Comparison of ENCODE assay signal across 17 cellular contexts in the genomic region with DNA sequence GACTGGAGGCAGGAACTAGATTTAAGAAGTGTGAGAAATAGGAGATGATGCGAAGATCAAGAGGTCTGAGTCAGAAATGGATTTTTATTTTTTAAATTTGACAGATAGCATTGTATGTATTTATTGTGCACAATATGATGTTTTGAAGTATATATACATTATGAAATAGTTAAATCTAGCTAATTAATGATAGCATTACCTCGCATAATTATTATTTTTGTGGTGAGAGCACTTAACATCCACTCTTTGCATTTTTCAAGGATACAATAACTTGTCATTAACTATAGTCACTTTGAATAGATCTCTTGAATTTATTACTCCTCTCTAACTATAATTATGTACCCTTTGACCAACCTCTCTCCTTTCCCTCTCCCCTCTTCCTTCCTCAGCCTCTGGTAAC. TPM values are rescaled to one million over a fixed set of nuclear protein-coding genes. Genes with fewer than 3 reads are reported as not detected.
DNase-seq lines count a peak whose midpoint lies in the region; ATAC-seq, FAIRE-seq and TF ChIP-seq lines count a peak whose summit lies in the region.
"Had no signal": no experiment of that assay in that cellular context is flagged by ENCODE, and none has a peak within 500 bp of the region (broad histone marks: within the 10 kb centered on the region; RNA-seq: fewer than 3 reads in every experiment).

No MANE protein-coding gene starts in this region.

- 67% methylated on average over 2 of the region's 2 CpGs for WGBS in A549 (ENCODE audit: missing lambda C conversion rate)
- 93% methylated on average over 2 of the region's 2 CpGs for WGBS in testis, 2 donors

- H3K27ac ChIP-seq in A549, result no peak overlapping the region; a peak in 1 of 6 replicates
- 0 out of 2 replicates have a peak overlapping the region, but pooled peaks have one; percentile 45 for H3K27ac ChIP-seq in WERI-Rb-1
- H3K27ac ChIP-seq in testis, result no peak overlapping the region
- H3K27ac ChIP-seq: C4-2B had no signal

- TF ChIP-seq CTCF in A549 (IDR thresholded peaks at IDR 0.05) (no peak), WERI-Rb-1 (IDR thresholded peaks at IDR 0.05; ENCODE audit: low read depth, low read length) (no peak), testis (IDR thresholded peaks at IDR 0.05) (no peak)

- CTCF ChIA-PET in A549 (lab: Yijun Ruan, JAX), result interaction anchor here (0.9 to 6.6 kb wide), 4 partner anchors 8 to 145 kb away, joined by 3 to 57 read pairs (median 5); no protein-coding TSS in a partner anchor

- no peak for TF ChIP-seq EP300 in A549 (IDR thresholded peaks at IDR 0.05)

- no peak for TF ChIP-seq RAD21 in A549 (conservative IDR thresholded peaks at IDR 0.05 in 1 of 2, IDR thresholded peaks at IDR 0.05 in 1 of 2)

- ATAC-seq in A549 (no peak), HG02798 (IDR thresholded peaks at IDR 0.05; ENCODE audit: poor library complexity, unreplicated experiment) (no peak), left ventricle myocardium superior (no peak)
- ATAC-seq: GM12878 had no signal

- no peak for FAIRE-seq in A549 (lab: Jason Lieb, UNC)
- FAIRE-seq: A204.1, GM12878, GM18507 had no signal

- DNase-seq in A549 (ENCODE audit: low read depth in 1 of 2, low spot score in 1 of 2), result no peak
- peak in 2 of 3 experiments; percentile 57 to 93 for DNase-seq in NCI-H1417 (lab: John Stamatoyannopoulos, UW)
- no peak for DNase-seq in WERI-Rb-1
- no peak for DNase-seq in testis
- no peak for DNase-seq in left ventricle myocardium superior
- DNase-seq: BE2C; CD4-positive, alpha-beta memory T cell; DMS79; HCEC 1CT had no signal

- POLR2A ChIA-PET in A549 (lab: Yijun Ruan, JAX), result no interaction called here

- no peaks in the 10 kb centered on the region for H3K9me3 ChIP-seq in A549
- no peaks in the 10 kb centered on the region for H3K9me3 ChIP-seq in WERI-Rb-1 (ENCODE audit: severe bottlenecking)
- H3K9me3 ChIP-seq in neuron (ENCODE audit: low read length), result peaks cover 5% of the 10 kb centered on the region
- H3K9me3 ChIP-seq in testis, result no peaks in the 10 kb centered on the region
- H3K9me3 ChIP-seq: BE2C had no signal

- no peak overlapping the region for H2AFZ ChIP-seq in neuron (ENCODE audit: low read depth, low read length)

- TF ChIP-seq POLR2A in A549 (IDR thresholded peaks at IDR 0.05; ENCODE audit: low read length) (no peak), testis (IDR thresholded peaks at IDR 0.05) (no peak)

- intact Hi-C loops in testis (cut with DNase I; ENCODE audit: low total_unique reads), result no loop called here
- intact Hi-C loops in left ventricle myocardium superior (cut with micrococcal nuclease), result no loop called here

- H3K4me1 ChIP-seq in A549, result peaks cover 31% of the 10 kb centered on the region
- H3K4me1 ChIP-seq in neuron (ENCODE audit: insufficient read depth, low read length), result peaks cover 34% of the 10 kb centered on the region
- H3K4me1 ChIP-seq in testis, result peaks cover 10% of the 10 kb centered on the region
- H3K4me1 ChIP-seq: BE2C had no signal

- H3K27me3 ChIP-seq in WERI-Rb-1 (ENCODE audit: insufficient read depth, low read depth, severe bottlenecking) (peaks cover 18% of the 10 kb centered on the region), neuron (ENCODE audit: insufficient read depth, low read length) (no peaks in the 10 kb centered on the region), testis (no peaks in the 10 kb centered on the region)

- no peaks in the 10 kb centered on the region for H3K36me3 ChIP-seq in WERI-Rb-1
- H3K36me3 ChIP-seq in neuron (ENCODE audit: insufficient read depth, low read length), result no peaks in the 10 kb centered on the region
- no peaks in the 10 kb centered on the region for H3K36me3 ChIP-seq in testis (ENCODE audit: low read depth, missing control alignments)
- H3K36me3 ChIP-seq: BE2C had no signal

- H3K4me2 ChIP-seq in A549, result peak overlapping the region; percentile 75; the same call in 2 of the 3 replicates

- H3K4me3 ChIP-seq in A549 (no peak overlapping the region), WERI-Rb-1 (ENCODE audit: low read depth, low read length) (no peak overlapping the region), neuron (ENCODE audit: low read length) (peak overlapping the region; percentile 92), testis (no peak overlapping the region)
- H3K4me3 ChIP-seq: GM12878 had no signal

TF ChIP-seq in A549, 52 proteins besides CTCF, POLR2A, EP300 and RAD21:
- TF ChIP-seq FOSB (CRISPR knock-in tag; IDR thresholded peaks at IDR 0.05) (no peak), ZC3H11A (IDR thresholded peaks at IDR 0.05) (no peak), ZFP36 (IDR thresholded peaks at IDR 0.05; ENCODE audit: borderline replicate concordance, partially characterized antibody) (no peak), GATA3 (IDR thresholded peaks at IDR 0.05; ENCODE audit: borderline replicate concordance) (no peak), FOSL2 (IDR thresholded peaks at IDR 0.05) (no peak), FOSL2 (CRISPR knock-in tag; IDR thresholded peaks at IDR 0.05) (no peak), SMC3 (IDR thresholded peaks at IDR 0.05) (no peak)
- TF ChIP-seq, protein P1, sequence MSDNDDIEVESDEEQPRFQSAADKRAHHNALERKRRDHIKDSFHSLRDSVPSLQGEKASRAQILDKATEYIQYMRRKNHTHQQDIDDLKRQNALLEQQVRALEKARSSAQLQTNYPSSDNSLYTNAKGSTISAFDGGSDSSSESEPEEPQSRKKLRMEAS (IDR thresholded peaks at IDR 0.05), result no peak
- TF ChIP-seq, protein P2, sequence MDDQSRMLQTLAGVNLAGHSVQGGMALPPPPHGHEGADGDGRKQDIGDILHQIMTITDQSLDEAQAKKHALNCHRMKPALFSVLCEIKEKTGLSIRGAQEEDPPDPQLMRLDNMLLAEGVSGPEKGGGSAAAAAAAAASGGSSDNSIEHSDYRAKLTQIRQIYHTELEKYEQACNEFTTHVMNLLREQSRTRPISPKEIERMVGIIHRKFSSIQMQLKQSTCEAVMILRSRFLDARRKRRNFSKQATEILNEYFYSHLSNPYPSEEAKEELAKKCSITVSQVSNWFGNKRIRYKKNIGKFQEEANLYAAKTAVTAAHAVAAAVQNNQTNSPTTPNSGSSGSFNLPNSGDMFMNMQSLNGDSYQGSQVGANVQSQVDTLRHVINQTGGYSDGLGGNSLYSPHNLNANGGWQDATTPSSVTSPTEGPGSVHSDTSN (IDR thresholded peaks at IDR 0.05), result no peak

RNA-seq across cellular contexts. Expression of a gene that starts 3.7 kb away (rescaled TPM):
- 18.4 and 31.8 TPM in 2 replicates for polyA plus RNA-seq in A549 (2011; rRNA removed)
- polyA plus RNA-seq in A549 (2012; cell fraction: cytosol; rRNA removed), result 7.6 and 10.9 TPM in 2 replicates
- polyA plus RNA-seq in A549 (2012; cell fraction: nucleus; rRNA removed), result 24.1 and 24.7 TPM in 2 replicates
- 10.0 to 13.3 TPM (median 12.2 TPM) in 3 replicates for polyA plus RNA-seq in A549 (2017; fragmentation: RNase III; extraction: RNeasy Plus Mini Kit Qiagen cat#74134 plus additional on column Dnase treatment)
- polyA minus RNA-seq in A549 (2011; rRNA and poly(A)+ RNA removed), result 20.3 and 20.8 TPM in 2 replicates
- total RNA-seq in testis, result 100 to 1,000 TPM; 143 to 248 TPM
- polyA plus RNA-seq in testis (ENCODE audit: insufficient read depth, low read depth, low replicate concordance), result 88.2 TPM
- 0.45 TPM for total RNA-seq in left ventricle myocardium superior
- total RNA-seq: CD4-positive, alpha-beta memory T cell; G401; HT-29 had no signal
- polyA plus RNA-seq: CD4-positive, alpha-beta memory T cell had no signal

Comparison
In these comparisons a context has a peak if more than half of its experiments do, and no peak if none do; other contexts are left out.
1. DNase-seq: peak in NCI-H1417 (2 of 3); none in A549 (0 of 2), WERI-Rb-1 (single experiment), testis (single experiment) and left ventricle myocardium superior (single experiment).
2. RNA of a gene that starts 3.7 kb away (total RNA-seq): 143 to 248 TPM in testis; 0.45 TPM in left ventricle myocardium superior (single experiment); every median in the first group is over 10 times any median in the second.